In genomic region chr14:91226411-91226810, GRCh38 we compare ENCODE assay signal across 1 cellular context. TPM values are rescaled to one million over a fixed set of nuclear protein-coding genes. Genes with fewer than 3 reads are reported as not detected.
"Had no signal": no experiment of that assay in that cellular context is flagged by ENCODE, and none has a peak within 500 bp of the region (broad histone marks: within the 10 kb centered on the region; RNA-seq: fewer than 3 reads in every experiment).

No MANE protein-coding gene starts in this region.

RNA-seq across cellular contexts. Expression of gene GPR68, which starts 18.1 kb away (rescaled TPM):
- total RNA-seq: ascending aorta had no signal
